ENCODE assay signal across 8 cellular contexts in the genomic region with DNA sequence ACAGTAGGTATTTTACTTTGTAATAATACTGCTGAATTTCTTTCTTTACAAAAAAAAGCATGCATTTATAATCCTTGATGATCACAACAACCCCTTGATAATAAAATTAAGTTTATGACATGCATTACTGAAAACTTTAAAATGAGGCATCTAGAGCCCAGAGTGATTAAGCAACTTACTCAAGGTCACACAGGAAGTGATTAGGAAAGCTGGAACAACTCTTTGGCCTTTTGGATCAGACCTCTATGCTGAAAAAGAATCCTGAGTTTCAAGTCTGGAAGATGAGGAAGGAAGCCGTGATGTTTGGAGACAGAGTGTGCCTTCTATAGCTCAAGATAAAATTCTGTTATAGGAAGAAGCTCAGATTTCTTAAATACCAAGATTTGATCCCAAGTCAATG.
"Had no signal": no experiment of that assay in that cellular context is flagged by ENCODE, and none has a peak within 500 bp of the region (broad histone marks: within the 10 kb centered on the region; RNA-seq: fewer than 3 reads in every experiment).

No MANE protein-coding gene starts in this region.

- FAIRE-seq: H54, HTR-8/SVneo had no signal

- H3K4me3 Mint-ChIP-seq: H9 had no signal

- H3K9me3 Mint-ChIP-seq: H9 had no signal

- H3K9ac ChIP-seq: GM23248 had no signal

- H3K4me3 ChIP-seq: GM23248 had no signal

- DNase-seq: GM23248, GOT3, H9, HCEC 1CT, IMR-90, KBM-7 had no signal

- H3K27ac Mint-ChIP-seq: H9 had no signal

- H2AFZ ChIP-seq: GM23248 had no signal

- H3K27ac ChIP-seq: GM23248 had no signal
